ENCODE assay signal across 11 cellular contexts in genomic region chr13:35888327-35888940, GRCh38.
DNase-seq lines count a peak whose midpoint lies in the region; ATAC-seq lines count a peak whose summit lies in the region.
"Had no signal": no experiment of that assay in that cellular context is flagged by ENCODE, and none has a peak within 500 bp of the region (broad histone marks: within the 10 kb centered on the region; RNA-seq: fewer than 3 reads in every experiment).

No MANE protein-coding gene starts in this region.

- intact Hi-C loops in left colon (cut with DNase I, micrococcal nuclease): no loop called here

- no peak for ATAC-seq in left colon
- ATAC-seq: CD8-positive, alpha-beta T cell; K562; WTC11 had no signal

- peak; percentile 17 for DNase-seq in NAMALWA (ENCODE audit: low spot score)
- DNase-seq in NCI-H2196 treated with DMSO at 0.1 percent for 48 hours (lab: John Stamatoyannopoulos, UW; ENCODE audit: unreplicated experiment): peak; percentile 3
- DNase-seq in astrocyte of the hippocampus (ENCODE audit: low read depth, low spot score): peak; percentile 20
- peak; percentile 65 for DNase-seq in pons (ENCODE audit: low spot score)
- no peak for DNase-seq in NK-92 (lab: John Stamatoyannopoulos, UW; ENCODE audit: unreplicated experiment)
- no peak for DNase-seq in NCI-H2227 treated with DMSO at 0.1 percent for 48 hours (lab: John Stamatoyannopoulos, UW)
- no peak for DNase-seq in left colon
- DNase-seq: activated T-cell treated with anti-CD3 and anti-CD28 coated beads for 4 hours; CD8-positive, alpha-beta T cell had no signal

Comparison
In these comparisons a context has a peak if more than half of its experiments do, and no peak if none do; other contexts are left out.
1. DNase-seq: peak in NAMALWA (single experiment), NCI-H2196 treated with DMSO at 0.1 percent for 48 hours (single experiment), astrocyte of the hippocampus (single experiment) and pons (single experiment); none in NK-92 (single experiment), NCI-H2227 treated with DMSO at 0.1 percent for 48 hours (single experiment) and left colon (0 of 2).